Comparison of ENCODE assay signal across 16 cellular contexts in genomic region chr20:57049298-57049697, GRCh38.
A peak's percentile ranks its signal among the peaks of the same experiment; 100 is the strongest.
DNase-seq lines count a peak whose midpoint lies in the region; ATAC-seq and TF ChIP-seq lines count a peak whose summit lies in the region.
"Had no signal": no experiment of that assay in that cellular context is flagged by ENCODE, and none has a peak within 500 bp of the region (broad histone marks: within the 10 kb centered on the region; RNA-seq: fewer than 3 reads in every experiment).

No MANE protein-coding gene starts in this region.

- H3K9ac ChIP-seq in trophoblast cell (ENCODE audit: low read length): no peak overlapping the region
- H3K9ac ChIP-seq: BLaER1 treated with 17β-estradiol and CSF1 and Interleukin-3, amounts not matched to agents 10 nM and 100 nM had no signal

- H2BK12ac ChIP-seq in trophoblast cell (ENCODE audit: low read length): no peak overlapping the region

- ATAC-seq in GM19351 (IDR thresholded peaks at IDR 0.05; ENCODE audit: unreplicated experiment): no peak
- ATAC-seq: CD8-positive, alpha-beta T cell; HCT116 had no signal

- H3K4me3 Mint-ChIP-seq in type B pancreatic cell: no peak overlapping the region
- H3K4me3 Mint-ChIP-seq: B cell; CD8-positive, alpha-beta T cell; GM23338; HFFc6 had no signal

- H3K14ac ChIP-seq in trophoblast cell (ENCODE audit: low read length): no peak overlapping the region

- H4K8ac ChIP-seq in trophoblast cell (ENCODE audit: low read depth, low read length): no peak overlapping the region

- H3K9me3 Mint-ChIP-seq in type B pancreatic cell: no peaks in the 10 kb centered on the region
- H3K9me3 Mint-ChIP-seq: CD8-positive, alpha-beta T cell; GM23338; HFFc6 had no signal

- no peak overlapping the region for H3K4ac ChIP-seq in trophoblast cell (ENCODE audit: low read depth, low read length)

- peaks cover 3% of the 10 kb centered on the region for H3K79me1 ChIP-seq in trophoblast cell (ENCODE audit: low read length)

- H3K27me3 Mint-ChIP-seq in type B pancreatic cell: no peaks in the 10 kb centered on the region
- H3K27me3 Mint-ChIP-seq: B cell had no signal

- no peak overlapping the region for H2AK5ac ChIP-seq in trophoblast cell (ENCODE audit: low read length)

- no peak overlapping the region for H4K12ac ChIP-seq in trophoblast cell (ENCODE audit: low read depth, low read length)

- TF ChIP-seq CTCF in type B pancreatic cell (conservative IDR thresholded peaks at IDR 0.05): no peak

- no peaks in the 10 kb centered on the region for H3K36me3 Mint-ChIP-seq in type B pancreatic cell
- H3K36me3 Mint-ChIP-seq: CD8-positive, alpha-beta T cell had no signal

- WGBS in trophoblast cell (ENCODE audit: extremely low coverage, insufficient coverage, insufficient read length): no CpG with 5 or more reads among the region's 10 CpGs

- no peak overlapping the region for H3K4me2 ChIP-seq in trophoblast cell (ENCODE audit: low read length)
- H3K4me2 ChIP-seq: BLaER1 treated with 17β-estradiol and CSF1 and Interleukin-3, amounts not matched to agents 10 nM and 100 nM; GM23338 had no signal

- H3K18ac ChIP-seq in trophoblast cell (ENCODE audit: low read length): no peak overlapping the region

- no peak overlapping the region for H2BK5ac ChIP-seq in trophoblast cell (ENCODE audit: low read depth, low read length, poor library complexity)

- H3K27ac Mint-ChIP-seq in type B pancreatic cell: peak overlapping the region; percentile 59
- H3K27ac Mint-ChIP-seq: B cell; CD8-positive, alpha-beta T cell; GM23338; HFFc6 had no signal

- no peak overlapping the region for H2BK120ac ChIP-seq in trophoblast cell (ENCODE audit: insufficient read depth, low read length, poor library complexity)

- H3K9me3 ChIP-seq in SJCRH30 (replicated peaks) (no peaks in the 10 kb centered on the region), trophoblast cell (ENCODE audit: insufficient read depth, low read depth, low read length) (peaks cover 2% of the 10 kb centered on the region)

- DNase-seq in SJCRH30 (peak; percentile 64 to 82), trophoblast cell (no peak), type B pancreatic cell (ENCODE audit: extremely low spot score, unreplicated experiment) (no peak), NCI-H187 (lab: John Stamatoyannopoulos, UW) (no peak), COLO829 (ENCODE audit: low spot score) (no peak)
- DNase-seq: CD8-positive, alpha-beta T cell; COR-L47; DMS 273 treated with DMSO at 0.1 percent for 48 hours; HFFc6; IMR-90 had no signal

- H3K23ac ChIP-seq in trophoblast cell (ENCODE audit: low read length): no peak overlapping the region

- no peak overlapping the region for H2AFZ ChIP-seq in trophoblast cell (ENCODE audit: insufficient read depth, low read length, poor library complexity)
- H2AFZ ChIP-seq: GM23338 had no signal

- no peaks in the 10 kb centered on the region for H3K36me3 ChIP-seq in SJCRH30
- no peaks in the 10 kb centered on the region for H3K36me3 ChIP-seq in trophoblast cell (ENCODE audit: control insufficient read depth in 1 of 2, insufficient read depth in 2 of 2, low read length in 2 of 2)
- H3K36me3 ChIP-seq: BLaER1 treated with 17β-estradiol and CSF1 and Interleukin-3, amounts not matched to agents 10 nM and 100 nM had no signal

- H3K4me1 Mint-ChIP-seq in type B pancreatic cell (ENCODE audit: unreplicated experiment): peaks cover 8% of the 10 kb centered on the region
- H3K4me1 Mint-ChIP-seq: B cell had no signal

- H3K4me1 ChIP-seq in SJCRH30: peaks cover 10% of the 10 kb centered on the region
- H3K4me1 ChIP-seq in trophoblast cell (ENCODE audit: control insufficient read depth in 1 of 2, insufficient read depth in 2 of 2, low read length in 2 of 2): peaks cover 12% of the 10 kb centered on the region in 2 experiments

- peak overlapping the region; percentile 1 for H4K91ac ChIP-seq in trophoblast cell (ENCODE audit: low read depth, low read length)

- no peaks in the 10 kb centered on the region for H3K79me2 ChIP-seq in trophoblast cell (ENCODE audit: control insufficient read depth, insufficient read depth, low read length, poor library complexity)

- H3K27ac ChIP-seq in SJCRH30 (no peak overlapping the region), trophoblast cell (ENCODE audit: low read depth, low read length) (no peak overlapping the region)
- H3K27ac ChIP-seq: BLaER1 treated with 17β-estradiol and CSF1 and Interleukin-3, amounts not matched to agents 10 nM and 100 nM; HL-60 had no signal

- H3K4me3 ChIP-seq in SJCRH30: no peak overlapping the region
- no peak overlapping the region for H3K4me3 ChIP-seq in trophoblast cell (ENCODE audit: low read depth, low read length)
- H3K4me3 ChIP-seq: BLaER1 treated with 17β-estradiol and CSF1 and Interleukin-3, amounts not matched to agents 10 nM and 100 nM; GM23338 had no signal

- H3K27me3 ChIP-seq in SJCRH30: peaks cover 41% of the 10 kb centered on the region
- no peaks in the 10 kb centered on the region for H3K27me3 ChIP-seq in trophoblast cell (ENCODE audit: insufficient read depth, low read length)

Comparison
In these comparisons a context has a peak if more than half of its experiments do, and no peak if none do; other contexts are left out.
1. DNase-seq: peak in SJCRH30 (2 of 2); none in trophoblast cell (0 of 2), type B pancreatic cell (single experiment), NCI-H187 (0 of 2) and COLO829 (single experiment).